17 cellular contexts compared by ENCODE assay signal in genomic region chr12:57580466-57580795, GRCh38. TPM values are rescaled to one million over a fixed set of nuclear protein-coding genes. Genes with fewer than 3 reads are reported as not detected.
A peak's percentile ranks its signal among the peaks of the same experiment; 100 is the strongest.
DNase-seq lines count a peak whose midpoint lies in the region; ATAC-seq and TF ChIP-seq lines count a peak whose summit lies in the region.
"Had no signal": no experiment of that assay in that cellular context is flagged by ENCODE, and none has a peak within 500 bp of the region (broad histone marks: within the 10 kb centered on the region; RNA-seq: fewer than 3 reads in every experiment).

No MANE protein-coding gene starts in this region.

- TF ChIP-seq CTCF in BE2C (IDR thresholded peaks at IDR 0.05; ENCODE audit: low read depth, low read length) (no peak), Loucy (conservative IDR thresholded peaks at IDR 0.05; ENCODE audit: low read length) (no peak), dorsolateral prefrontal cortex (IDR thresholded peaks at IDR 0.05 in 54 of 56, conservative IDR thresholded peaks at IDR 0.05 in 2 of 56; ENCODE audit: low read depth in 1 of 56, partially characterized antibody in 56 of 56) (no peak), psoas muscle (IDR thresholded peaks at IDR 0.05) (no peak)

- H3K4me3 ChIP-seq in BE2C (ENCODE audit: low read depth, low read length) (no peak overlapping the region), Loucy (ENCODE audit: low read length, poor library complexity, severe bottlenecking) (no peak overlapping the region), dorsolateral prefrontal cortex (no peak overlapping the region), neuronal stem cell (ENCODE audit: low read length in 2 of 2) (no peak overlapping the region), psoas muscle (no peak overlapping the region)
- H3K4me3 ChIP-seq: GM23338 had no signal

- no CpG with 5 or more reads among the region's 4 CpGs for WGBS in neuronal stem cell (ENCODE audit: extremely low coverage in 2 of 2, insufficient read length in 2 of 2, insufficient replicate concordance in 1 of 2), 2 donors
- 87 to 97% (median 89%) methylated on average over 4 of the region's 4 CpGs for WGBS in psoas muscle, 3 donors

- intact Hi-C loops in dorsolateral prefrontal cortex (cut with DNase I) = loop anchor here (5.0 to 10.0 kb wide), 3 partner anchors 112 to 154 kb away; partner anchors contain the start of genes AGAP2 (in 1 of the 2) and OS9 (in 1 of the 2)
- intact Hi-C loops in psoas muscle (cut with DNase I) = no loop called here

- no peak overlapping the region for H4K91ac ChIP-seq in neuronal stem cell (ENCODE audit: low read depth, low read length, poor library complexity)

- H3K4ac ChIP-seq in neuronal stem cell (ENCODE audit: low read length) = no peak overlapping the region

- peak; percentile 34 for DNase-seq in BE2C
- no peak for DNase-seq in dorsolateral prefrontal cortex
- DNase-seq in neuronal stem cell (ENCODE audit: low spot score) = no peak
- no peak for DNase-seq in NCI-H345 (lab: John Stamatoyannopoulos, UW)
- no peak for DNase-seq in psoas muscle
- DNase-seq: ACHN; CD4-positive, alpha-beta T cell; DMS153; DMS79; GDM1; HFFc6 had no signal

- H3K4me1 ChIP-seq in BE2C (no peaks in the 10 kb centered on the region), Loucy (ENCODE audit: insufficient read depth, low read length, poor library complexity, severe bottlenecking) (peaks cover 10% of the 10 kb centered on the region), neuronal stem cell (ENCODE audit: control insufficient read depth in 2 of 2, insufficient read depth in 1 of 2, low read depth in 1 of 2, low read length in 2 of 2) (no peaks in the 10 kb centered on the region), psoas muscle (no peaks in the 10 kb centered on the region)

- no peaks in the 10 kb centered on the region for H3K9me3 ChIP-seq in BE2C
- H3K9me3 ChIP-seq in Loucy (ENCODE audit: insufficient read depth, low read depth, low read length) = no peaks in the 10 kb centered on the region
- H3K9me3 ChIP-seq in neuronal stem cell (replicated peaks in 1 of 2; ENCODE audit: control insufficient read depth in 2 of 2, insufficient read depth in 1 of 2, low read depth in 1 of 2, low read length in 2 of 2) = no peaks in the 10 kb centered on the region
- no peaks in the 10 kb centered on the region for H3K9me3 ChIP-seq in psoas muscle
- H3K9me3 ChIP-seq: Caco-2 had no signal

- peaks cover 13% of the 10 kb centered on the region for H3K36me3 ChIP-seq in BE2C
- H3K36me3 ChIP-seq in Loucy (ENCODE audit: insufficient read depth, low read length) = no peaks in the 10 kb centered on the region
- H3K36me3 ChIP-seq in neuronal stem cell (replicated peaks in 1 of 2; ENCODE audit: control insufficient read depth in 2 of 2, insufficient read depth in 2 of 2, low read length in 2 of 2) = peaks cover 22 to 38% of the 10 kb centered on the region in 2 donors
- H3K36me3 ChIP-seq in psoas muscle (ENCODE audit: insufficient read depth in 1 of 2, low read depth in 1 of 2) = no peaks in the 10 kb centered on the region

- H3K9ac ChIP-seq in Loucy (ENCODE audit: low read depth, low read length, poor library complexity, severe bottlenecking) (no peak overlapping the region), neuronal stem cell (ENCODE audit: low read depth, low read length, poor library complexity) (no peak overlapping the region)

- H3K14ac ChIP-seq in neuronal stem cell (ENCODE audit: low read length) = no peak overlapping the region

- no peak overlapping the region for H2AK5ac ChIP-seq in neuronal stem cell (ENCODE audit: low read depth, low read length)

- H4K20me1 ChIP-seq in Loucy (ENCODE audit: insufficient read depth, low read length, poor library complexity, severe bottlenecking) = no peaks in the 10 kb centered on the region

- no peak overlapping the region for H3K18ac ChIP-seq in neuronal stem cell (ENCODE audit: low read length)

- H3K27ac ChIP-seq in dorsolateral prefrontal cortex (peak overlapping the region in 48 of 59 donors; percentile 3 to 91 (median 69)), neuronal stem cell (replicated peaks; ENCODE audit: low read length) (no peak overlapping the region), psoas muscle (no peak overlapping the region)
- H3K27ac ChIP-seq: C4-2B had no signal

- no peaks in the 10 kb centered on the region for H3F3A ChIP-seq in Loucy (ENCODE audit: low read depth)

- no peak overlapping the region for H2BK5ac ChIP-seq in neuronal stem cell (ENCODE audit: low read length)

- H3K4me2 ChIP-seq in Loucy (ENCODE audit: low read depth, low read length, poor library complexity, severe bottlenecking) (no peak overlapping the region), neuronal stem cell (ENCODE audit: insufficient read depth, low read length, poor library complexity, severe bottlenecking) (no peak overlapping the region)
- H3K4me2 ChIP-seq: GM23338 had no signal

- H3K23ac ChIP-seq in neuronal stem cell (ENCODE audit: low read depth, low read length, poor library complexity) = peak overlapping the region; percentile 56

- H2BK120ac ChIP-seq in neuronal stem cell (ENCODE audit: low read depth, low read length) = no peak overlapping the region

- ATAC-seq in psoas muscle (no peak), HG02885 (IDR thresholded peaks at IDR 0.05; ENCODE audit: poor library complexity, unreplicated experiment) (no peak)
- ATAC-seq: GM23338, HCT116 had no signal

- H3K79me1 ChIP-seq in neuronal stem cell (ENCODE audit: low read depth, low read length) = no peaks in the 10 kb centered on the region

- H2BK15ac ChIP-seq in neuronal stem cell (ENCODE audit: low read length) = no peak overlapping the region

- H2AFZ ChIP-seq in Loucy (ENCODE audit: low read length) (peak overlapping the region; percentile 76), neuronal stem cell (ENCODE audit: low read length) (no peak overlapping the region)
- H2AFZ ChIP-seq: GM23338 had no signal

- H3K79me2 ChIP-seq in Loucy (ENCODE audit: insufficient read depth, low read length) = no peaks in the 10 kb centered on the region

- no peak overlapping the region for H4K8ac ChIP-seq in neuronal stem cell (ENCODE audit: low read depth, low read length)

- no peaks in the 10 kb centered on the region for H3K9me2 ChIP-seq in Loucy (replicated peaks; ENCODE audit: low read depth, low read length)

- H3K27me3 ChIP-seq in BE2C (no peaks in the 10 kb centered on the region), Loucy (ENCODE audit: insufficient read depth, low read length, poor library complexity, severe bottlenecking) (no peaks in the 10 kb centered on the region), dorsolateral prefrontal cortex (no peaks in the 10 kb centered on the region), neuronal stem cell (ENCODE audit: control insufficient read depth in 3 of 3, insufficient read depth in 3 of 3, low read depth in 1 of 3, low read length in 3 of 3) (no peaks in the 10 kb centered on the region), psoas muscle (ENCODE audit: insufficient read depth in 3 of 3, low read length in 2 of 3) (peaks cover 2 to 10% (median 3%) of the 10 kb centered on the region in 3 donors)

- no peak overlapping the region for H2BK12ac ChIP-seq in neuronal stem cell (ENCODE audit: low read length)

RNA-seq across cellular contexts. Expression of gene PIP4K2C, which starts 10.6 kb away (rescaled TPM):
- polyA plus RNA-seq in BE2C (2012; ENCODE audit: insufficient read depth, insufficient read length, low read depth) = 37.0 TPM
- total RNA-seq in dorsolateral prefrontal cortex = 100 to 1,000 TPM in 2 of 120 experiments, 10 to 100 TPM in 118; 37.9 to 103 (median 73.9) TPM
- polyA plus RNA-seq in neuronal stem cell (2013, experiment 1 of 2) = 9.6 TPM
- polyA plus RNA-seq in neuronal stem cell (2013, experiment 2 of 2) = 9.4 TPM
- 10 to 100 TPM in 2 of 4 donors, 1 to 10 TPM in 2; 8.1 to 13.3 (median 9.9) TPM for total RNA-seq in psoas muscle
- polyA plus RNA-seq in psoas muscle = 10 to 100 TPM in 2 of 3 donors, 1 to 10 TPM in 1; 7.7 to 16.4 (median 16.0) TPM

RNA-seq across cellular contexts. Expression of gene DTX3, which starts 24.2 kb away (rescaled TPM):
- polyA plus RNA-seq in BE2C (2012; ENCODE audit: insufficient read depth, insufficient read length, low read depth) = 178 TPM
- total RNA-seq in dorsolateral prefrontal cortex (100 to 1,000 TPM in 112 of 120 experiments, 10 to 100 TPM in 8; 85.9 to 178 (median 123) TPM), psoas muscle (1 to 10 TPM; 3.5 to 9.1 (median 4.2) TPM)
- 66.7 TPM for polyA plus RNA-seq in neuronal stem cell (2013, experiment 1 of 2)
- 64.9 TPM for polyA plus RNA-seq in neuronal stem cell (2013, experiment 2 of 2)
- 1 to 10 TPM; 4.4 to 5.2 (median 4.5) TPM for polyA plus RNA-seq in psoas muscle

RNA-seq across cellular contexts. Expression of gene KIF5A, which starts 30.6 kb away (rescaled TPM):
- 27.5 TPM for polyA plus RNA-seq in BE2C (2012; ENCODE audit: insufficient read depth, insufficient read length, low read depth)
- total RNA-seq in dorsolateral prefrontal cortex (1,000 to 10,000 TPM in 27 of 120 experiments, 100 to 1,000 TPM in 93; 272 to 2,157 (median 860) TPM), psoas muscle (under 1 TPM in 3 of 4 donors, not detected in 1; 0.04 to 0.21 (median 0.14) TPM)
- polyA plus RNA-seq in neuronal stem cell (2013, experiment 1 of 2) = 3.7 TPM
- polyA plus RNA-seq in neuronal stem cell (2013, experiment 2 of 2) = 3.8 TPM
- polyA plus RNA-seq in psoas muscle = under 1 TPM; 0.01 to 0.18 (median 0.04) TPM

RNA-seq across cellular contexts. Expression of gene ARHGEF25, which starts 30.8 kb away (rescaled TPM):
- polyA plus RNA-seq in BE2C (2012; ENCODE audit: insufficient read depth, insufficient read length, low read depth) = 18.5 TPM
- total RNA-seq in dorsolateral prefrontal cortex (100 to 1,000 TPM in 54 of 120 experiments, 10 to 100 TPM in 66; 29.1 to 145 (median 96.5) TPM), psoas muscle (1 to 10 TPM; 2.9 to 9.2 (median 3.5) TPM)
- polyA plus RNA-seq in neuronal stem cell (2013, experiment 1 of 2) = 14.2 TPM
- polyA plus RNA-seq in neuronal stem cell (2013, experiment 2 of 2) = 13.8 TPM
- 1 to 10 TPM; 3.2 to 4.5 (median 4.2) TPM for polyA plus RNA-seq in psoas muscle

RNA-seq across cellular contexts. Expression of gene DCTN2, which starts 33.4 kb away (rescaled TPM):
- 94.2 TPM for polyA plus RNA-seq in BE2C (2012; ENCODE audit: insufficient read depth, insufficient read length, low read depth)
- 100 to 1,000 TPM; 106 to 224 (median 181) TPM for total RNA-seq in dorsolateral prefrontal cortex
- polyA plus RNA-seq in neuronal stem cell (2013, experiment 1 of 2) = 127 TPM
- 118 TPM for polyA plus RNA-seq in neuronal stem cell (2013, experiment 2 of 2)
- total RNA-seq in psoas muscle = 100 to 1,000 TPM in 2 of 4 donors, 10 to 100 TPM in 2; 91.0 to 128 (median 103) TPM
- polyA plus RNA-seq in psoas muscle = 100 to 1,000 TPM; 107 to 165 (median 123) TPM

Comparison
In these comparisons a context has a peak if more than half of its experiments do, and no peak if none do; other contexts are left out.
1. H3K27ac ChIP-seq: peak in dorsolateral prefrontal cortex (48 of 59); none in neuronal stem cell (single experiment) and psoas muscle (single experiment).
2. RNA of gene DTX3, which starts 24.2 kb away (total RNA-seq): 85.9 to 178 TPM in dorsolateral prefrontal cortex; 3.5 to 9.1 TPM in psoas muscle; every median in the first group is over 4 times any median in the second.
3. RNA of gene KIF5A, which starts 30.6 kb away (total RNA-seq): 272 to 2,157 TPM in dorsolateral prefrontal cortex; 0.04 to 0.21 TPM in psoas muscle; every median in the first group is over 100 times any median in the second.
4. intact Hi-C loops: an anchor here in dorsolateral prefrontal cortex (5.0 to 10.0 kb wide); none called in psoas muscle.